9 cellular contexts compared by ENCODE assay signal in the genomic region with DNA sequence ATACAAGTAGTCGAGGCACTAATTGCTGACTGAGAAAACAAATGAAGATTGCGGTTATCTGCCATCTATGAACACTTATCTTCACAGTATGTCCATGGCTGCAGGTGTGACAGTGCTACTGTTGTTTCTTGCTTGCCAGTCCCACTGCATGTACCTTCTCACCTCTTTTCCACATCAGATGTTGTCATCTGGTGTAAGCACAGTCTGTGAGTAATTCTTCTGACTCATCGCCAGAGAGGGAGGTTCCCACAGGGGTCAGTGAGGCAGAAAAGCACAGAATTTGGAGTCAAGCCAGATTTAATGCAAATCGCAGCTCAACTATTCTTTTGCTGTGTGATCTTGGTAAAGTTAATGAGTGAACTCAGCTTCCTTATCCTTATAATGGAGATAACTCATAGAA.
DNase-seq lines count a peak whose midpoint lies in the region; ATAC-seq and TF ChIP-seq lines count a peak whose summit lies in the region.
"Had no signal": no experiment of that assay in that cellular context is flagged by ENCODE, and none has a peak within 500 bp of the region (broad histone marks: within the 10 kb centered on the region; RNA-seq: fewer than 3 reads in every experiment).

No MANE protein-coding gene starts in this region.

- H3K4me1 ChIP-seq in PC-3 (ENCODE audit: insufficient read depth, low read length) (peaks cover 30% of the 10 kb centered on the region), hepatocyte (ENCODE audit: insufficient read depth) (no peaks in the 10 kb centered on the region)

- DNase-seq in DMS79 treated with DMSO at 0.1 percent for 48 hours (lab: John Stamatoyannopoulos, UW) (peak; percentile 0), GM19240 (ENCODE audit: insufficient read length, low spot score) (peak; percentile 8), PC-3 (peak; percentile 96), hepatocyte (ENCODE audit: low spot score) (peak; percentile 75), Kasumi-1 (lab: John Stamatoyannopoulos, UW) (no peak), NCI-H524 treated with DMSO at 0.1 percent for 48 hours (lab: John Stamatoyannopoulos, UW) (no peak)
- no peak for DNase-seq in activated CD4-positive, CD25-positive, alpha-beta regulatory T cell treated with anti-CD3 and anti-CD28 coated beads, Interleukin-2, amount 50 U/mL, for 72 hours

- H4K20me1 ChIP-seq in PC-3 (ENCODE audit: low read length): no peaks in the 10 kb centered on the region
- no peaks in the 10 kb centered on the region for H4K20me1 ChIP-seq in hepatocyte (ENCODE audit: insufficient read depth, poor library complexity, severe bottlenecking)

- H3K9me3 ChIP-seq in PC-3 (ENCODE audit: low read length): no peaks in the 10 kb centered on the region
- no peaks in the 10 kb centered on the region for H3K9me3 ChIP-seq in hepatocyte (ENCODE audit: low read depth)

- H3K9me2 ChIP-seq in PC-3 (replicated peaks; ENCODE audit: low read length) (no peaks in the 10 kb centered on the region), hepatocyte (replicated peaks; ENCODE audit: insufficient read depth) (no peaks in the 10 kb centered on the region)

- H3K27ac ChIP-seq in PC-3 (ENCODE audit: low read length): peak overlapping the region; percentile 95
- peak overlapping the region; percentile 51 for H3K27ac ChIP-seq in hepatocyte
- H3K27ac ChIP-seq: SK-N-MC had no signal

- H3K36me3 ChIP-seq in PC-3 (ENCODE audit: low read depth, low read length) (no peaks in the 10 kb centered on the region), hepatocyte (replicated peaks; ENCODE audit: insufficient read depth, low read depth) (no peaks in the 10 kb centered on the region)

- ATAC-seq in HG03097 (IDR thresholded peaks at IDR 0.05; ENCODE audit: low FRiP score, unreplicated experiment) (peak; percentile 94), PC-3 (peak; percentile 99)

- POLR2A ChIA-PET in PC-3 (lab: Charles Lee; ENCODE audit: unreplicated experiment): no interaction called here

- H3K27me3 ChIP-seq in PC-3 (ENCODE audit: low read length): no peaks in the 10 kb centered on the region
- H3K27me3 ChIP-seq in hepatocyte: no peaks in the 10 kb centered on the region

- H3K9ac ChIP-seq in PC-3 (ENCODE audit: low read length): peak overlapping the region; percentile 63

- 0 out of 2 replicates have a peak overlapping the region, but pooled peaks have one; percentile 14 for H3K4me3 ChIP-seq in PC-3 (ENCODE audit: low read length)
- H3K4me3 ChIP-seq in hepatocyte: no peak overlapping the region
- H3K4me3 ChIP-seq: SK-N-MC had no signal

- TF ChIP-seq CTCF in PC-3 (conservative IDR thresholded peaks at IDR 0.05; ENCODE audit: low read depth, low read length) (no peak), hepatocyte (IDR thresholded peaks at IDR 0.05; ENCODE audit: poor library complexity) (no peak)

- WGBS in hepatocyte (ENCODE audit: low lambda C conversion rate, missing lambda C conversion rate): 52% methylated on average over 4 of the region's 4 CpGs

- CTCF ChIA-PET in PC-3 (lab: Charles Lee): no interaction called here

- peak overlapping the region; percentile 63 for H3K4me2 ChIP-seq in PC-3 (ENCODE audit: low read length)
- no peak overlapping the region for H3K4me2 ChIP-seq in hepatocyte

- H2AFZ ChIP-seq in PC-3 (ENCODE audit: low read length) (no peak overlapping the region), hepatocyte (no peak overlapping the region)

- no TSS peak for BruUV-seq in PC-3 (replicated peaks; lab: Mats Ljungman, UMichigan)

- intact Hi-C loops in PC-3 (cut with micrococcal nuclease): no loop called here

- no peaks in the 10 kb centered on the region for H3F3A ChIP-seq in PC-3 (ENCODE audit: low read length, unreplicated experiment)

- H3K79me2 ChIP-seq in PC-3 (ENCODE audit: low read length) (no peaks in the 10 kb centered on the region), hepatocyte (no peaks in the 10 kb centered on the region)

Comparison
In these comparisons a context has a peak if more than half of its experiments do, and no peak if none do; other contexts are left out.
1. DNase-seq: peak in DMS79 treated with DMSO at 0.1 percent for 48 hours (single experiment), GM19240 (single experiment), PC-3 (single experiment) and hepatocyte (single experiment); none in Kasumi-1 (0 of 2), activated CD4-positive, CD25-positive, alpha-beta regulatory T cell treated with anti-CD3 and anti-CD28 coated beads, Interleukin-2, amount 50 U/mL, for 72 hours (single experiment) and NCI-H524 treated with DMSO at 0.1 percent for 48 hours (single experiment).